23 cellular contexts compared by ENCODE assay signal in the genomic region with DNA sequence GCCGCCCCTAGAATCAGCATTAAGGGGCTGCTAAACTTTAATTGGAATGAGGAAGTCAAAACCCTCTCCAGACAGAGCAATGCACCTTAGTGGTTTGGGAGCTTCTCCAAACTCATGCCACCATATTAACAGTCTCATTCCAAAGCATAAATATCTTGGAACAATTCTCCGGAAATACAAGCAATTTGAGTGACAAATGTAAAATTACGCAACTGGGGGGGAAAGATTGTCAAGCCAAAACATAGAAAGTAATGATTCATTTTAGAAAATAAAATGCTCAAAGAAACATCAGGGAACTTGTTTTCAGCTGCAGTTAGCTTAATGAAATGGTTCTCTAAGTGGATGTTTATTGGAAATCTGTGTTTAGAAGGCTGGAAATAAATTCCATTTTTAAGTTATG.
DNase-seq lines count a peak whose midpoint lies in the region; ATAC-seq and TF ChIP-seq lines count a peak whose summit lies in the region.
"Had no signal": no experiment of that assay in that cellular context is flagged by ENCODE, and none has a peak within 500 bp of the region (broad histone marks: within the 10 kb centered on the region; RNA-seq: fewer than 3 reads in every experiment).

No MANE protein-coding gene starts in this region.

- POLR2A ChIA-PET in MCF 10A (lab: Yijun Ruan, JAX): interaction anchor here (2.1 kb wide), 1 partner anchor 9 kb away, joined by 5 read pairs; no protein-coding TSS in a partner anchor

- no peak for TF ChIP-seq POLR2A in breast epithelium (IDR thresholded peaks at IDR 0.05)

- H3K4me3 ChIP-seq in breast epithelium (no peak overlapping the region), adipocyte (ENCODE audit: low read length) (no peak overlapping the region), fibroblast of pulmonary artery (replicated peaks; ENCODE audit: low read depth, low read length) (no peak overlapping the region), tibial artery (no peak overlapping the region)
- H3K4me3 ChIP-seq: BLaER1, K562, Peyer's patch had no signal

- no peaks in the 10 kb centered on the region for H3K36me3 Mint-ChIP-seq in MCF 10A (ENCODE audit: insufficient read depth, unreplicated experiment)

- no peaks in the 10 kb centered on the region for H3K4me1 ChIP-seq in breast epithelium
- H3K4me1 ChIP-seq in adipocyte (ENCODE audit: control insufficient read depth, insufficient read depth, low read length): no peaks in the 10 kb centered on the region
- H3K4me1 ChIP-seq in tibial artery: peaks cover 0 to 13% (median 0%) of the 10 kb centered on the region in 4 donors
- H3K4me1 ChIP-seq: BLaER1, Caco-2, Peyer's patch had no signal

- DNase-seq in MCF 10A (ENCODE audit: unreplicated experiment): peak; percentile 75
- no peak for DNase-seq in breast epithelium (ENCODE audit: low spot score in 2 of 2)
- peak; percentile 51 for DNase-seq in adipocyte (ENCODE audit: low read depth)
- peak; percentile 45 for DNase-seq in fibroblast of pulmonary artery (ENCODE audit: low read depth)
- DNase-seq in stromal cell of bone marrow (ENCODE audit: low read depth): peak; percentile 20
- no peak for DNase-seq in superior temporal gyrus (ENCODE audit: extremely low spot score)
- no peak for DNase-seq in tibial artery
- DNase-seq: Caco-2; CD4-positive, alpha-beta T cell; DMS 273 treated with DMSO at 0.1 percent for 48 hours; DND-41; NCI-H1105; NCI-H2081; NCI-H2171; NCI-H345; NCI-H524; NCI-H82; Peyer's patch had no signal

- H3K9ac ChIP-seq in adipocyte (ENCODE audit: low read length): no peak overlapping the region
- H3K9ac ChIP-seq: BLaER1 had no signal

- no peak overlapping the region for H3K4me3 Mint-ChIP-seq in MCF 10A (ENCODE audit: unreplicated experiment)
- H3K4me3 Mint-ChIP-seq: CD4-positive, alpha-beta T cell had no signal

- ATAC-seq in GM18861 (IDR thresholded peaks at IDR 0.05; ENCODE audit: unreplicated experiment): no peak
- ATAC-seq: K562, SK-N-SH treated with all-trans-retinoic acid at 6 μM for 48 hours had no signal

- no peaks in the 10 kb centered on the region for H3K9me3 Mint-ChIP-seq in MCF 10A (ENCODE audit: unreplicated experiment)

- CTCF ChIA-PET in MCF 10A (lab: Yijun Ruan, JAX): no interaction called here

- intact Hi-C loops in MCF 10A (cut with micrococcal nuclease) (no loop called here), breast epithelium (cut with DNase I; ENCODE audit: low total_unique reads) (no loop called here), tibial artery (cut with DNase I; ENCODE audit: low total_unique reads) (no loop called here)

- H3K9me3 ChIP-seq in breast epithelium (no peaks in the 10 kb centered on the region), adipocyte (ENCODE audit: control insufficient read depth, low read length) (no peaks in the 10 kb centered on the region), tibial artery (no peaks in the 10 kb centered on the region)
- H3K9me3 ChIP-seq: BLaER1, Caco-2, Peyer's patch had no signal

- H3K27me3 ChIP-seq in breast epithelium (no peaks in the 10 kb centered on the region), adipocyte (replicated peaks; ENCODE audit: control insufficient read depth, insufficient read depth, low read length) (no peaks in the 10 kb centered on the region), tibial artery (no peaks in the 10 kb centered on the region)
- H3K27me3 ChIP-seq: BLaER1, Peyer's patch had no signal

- TF ChIP-seq CTCF in MCF 10A (IDR thresholded peaks at IDR 0.05; ENCODE audit: unreplicated experiment) (no peak), breast epithelium (IDR thresholded peaks at IDR 0.05) (no peak), fibroblast of pulmonary artery (IDR thresholded peaks at IDR 0.05; ENCODE audit: low read length, missing control alignments) (no peak), tibial artery (IDR thresholded peaks at IDR 0.05) (no peak)

- H3K36me3 ChIP-seq in breast epithelium (no peaks in the 10 kb centered on the region), adipocyte (ENCODE audit: control insufficient read depth, insufficient read depth, low read length, severe bottlenecking) (no peaks in the 10 kb centered on the region), tibial artery (no peaks in the 10 kb centered on the region)
- H3K36me3 ChIP-seq: BLaER1, Peyer's patch had no signal

- H3K27ac Mint-ChIP-seq in MCF 10A (ENCODE audit: low read depth, unreplicated experiment): peak overlapping the region; percentile 8
- H3K27ac Mint-ChIP-seq: CD4-positive, alpha-beta T cell had no signal

- H3K27ac ChIP-seq in breast epithelium: no peak overlapping the region
- no peak overlapping the region for H3K27ac ChIP-seq in tibial artery
- H3K27ac ChIP-seq: 22Rv1, BLaER1, Peyer's patch had no signal

- no peaks in the 10 kb centered on the region for H3K27me3 Mint-ChIP-seq in MCF 10A (ENCODE audit: insufficient read depth, unreplicated experiment)
- H3K27me3 Mint-ChIP-seq: CD4-positive, alpha-beta T cell had no signal

- peaks cover 11% of the 10 kb centered on the region for H3K4me1 Mint-ChIP-seq in MCF 10A (ENCODE audit: insufficient read depth, unreplicated experiment)

- no TSS peak for BruUV-seq in MCF 10A (replicated peaks; lab: Mats Ljungman, UMichigan)

Comparison
In these comparisons a context has a peak if more than half of its experiments do, and no peak if none do; other contexts are left out.
1. DNase-seq: peak in MCF 10A (single experiment), adipocyte (single experiment), fibroblast of pulmonary artery (single experiment) and stromal cell of bone marrow (single experiment); none in breast epithelium (0 of 2), superior temporal gyrus (single experiment) and tibial artery (0 of 2).